In the genomic region with DNA sequence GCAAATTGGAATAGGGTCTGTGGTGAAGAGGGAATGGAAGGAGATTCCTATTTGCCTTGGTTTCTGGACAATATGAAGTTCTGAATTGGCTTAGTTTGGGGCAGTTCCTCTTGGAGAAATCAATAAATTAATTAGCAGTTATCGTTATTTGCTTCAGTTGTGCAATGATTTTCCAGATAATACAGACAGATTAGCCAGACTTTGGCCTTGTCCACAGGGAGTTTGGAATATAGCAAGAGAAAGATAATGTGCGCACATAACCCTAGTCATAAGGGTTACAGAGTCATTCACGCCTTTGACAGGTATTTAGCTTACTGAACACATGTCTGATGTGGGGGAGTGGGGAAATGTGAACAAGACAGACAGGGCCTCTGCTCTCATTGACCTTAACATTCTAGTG, we compare ENCODE assay signal across 9 cellular contexts.
DNase-seq lines count a peak whose midpoint lies in the region; ATAC-seq and TF ChIP-seq lines count a peak whose summit lies in the region.
"Had no signal": no experiment of that assay in that cellular context is flagged by ENCODE, and none has a peak within 500 bp of the region (broad histone marks: within the 10 kb centered on the region; RNA-seq: fewer than 3 reads in every experiment).

No MANE protein-coding gene starts in this region.

- peak overlapping the region; percentile 72 to 83 for H3K9ac ChIP-seq in mucosa of rectum (ENCODE audit: low read depth in 1 of 2, low read length in 2 of 2)

- H3K36me3 ChIP-seq in brain microvascular endothelial cell (replicated peaks) (no peaks in the 10 kb centered on the region), mucosa of rectum (ENCODE audit: control insufficient read depth in 2 of 2, insufficient read depth in 2 of 2, low read length in 2 of 2) (no peaks in the 10 kb centered on the region)

- H3K4me1 ChIP-seq in mucosa of rectum (ENCODE audit: control insufficient read depth in 2 of 2, insufficient read depth in 2 of 2, low read length in 2 of 2) = peaks cover 22 to 27% of the 10 kb centered on the region in 2 donors

- peak overlapping the region; percentile 84 for H3K27ac Mint-ChIP-seq in stimulated activated naive CD8-positive, alpha-beta T cell treated with anti-CD3 and anti-CD28 coated beads, Interleukin-15, Interleukin-2, amounts not matched to agents 100 ng/mL and 50 ng/mL, for 24 hours

- H3K4me3 ChIP-seq in brain microvascular endothelial cell (ENCODE audit: low read depth, low read length) = peak overlapping the region; percentile 83
- peak overlapping the region; percentile 89 to 91 for H3K4me3 ChIP-seq in mucosa of rectum (ENCODE audit: low read length in 2 of 2)

- no peak for TF ChIP-seq CTCF in brain microvascular endothelial cell (IDR thresholded peaks at IDR 0.05; ENCODE audit: low read depth, low read length, missing control alignments)

- no peaks in the 10 kb centered on the region for H3K27me3 ChIP-seq in brain microvascular endothelial cell (replicated peaks)
- no peaks in the 10 kb centered on the region for H3K27me3 ChIP-seq in mucosa of rectum (ENCODE audit: control insufficient read depth in 2 of 2, insufficient read depth in 2 of 2, low read length in 2 of 2)

- H3K27ac ChIP-seq in brain microvascular endothelial cell = no peak overlapping the region
- no peak overlapping the region for H3K27ac ChIP-seq in mucosa of rectum (ENCODE audit: low read depth in 2 of 2, low read length in 2 of 2)

- H3K4me3 Mint-ChIP-seq in stimulated activated naive CD8-positive, alpha-beta T cell treated with anti-CD3 and anti-CD28 coated beads, Interleukin-15, Interleukin-2, amounts not matched to agents 100 ng/mL and 50 ng/mL, for 24 hours = peak overlapping the region; percentile 92

- ATAC-seq in stimulated activated naive CD8-positive, alpha-beta T cell treated with anti-CD3 and anti-CD28 coated beads, Interleukin-15, Interleukin-2, amounts not matched to agents 100 U/mL and 50 U/mL, for 24 hours = no peak
- ATAC-seq in GM21367 (IDR thresholded peaks at IDR 0.05; ENCODE audit: unreplicated experiment) = no peak

- H3K4me1 Mint-ChIP-seq in stimulated activated naive CD8-positive, alpha-beta T cell treated with anti-CD3 and anti-CD28 coated beads, Interleukin-15, Interleukin-2, amounts not matched to agents 100 ng/mL and 50 ng/mL, for 24 hours (ENCODE audit: low read depth) = peaks cover 34% of the 10 kb centered on the region

- H3K9me3 Mint-ChIP-seq in stimulated activated naive CD8-positive, alpha-beta T cell treated with anti-CD3 and anti-CD28 coated beads, Interleukin-15, Interleukin-2, amounts not matched to agents 100 ng/mL and 50 ng/mL, for 24 hours = no peaks in the 10 kb centered on the region

- no peak for DNase-seq in stimulated activated naive CD8-positive, alpha-beta T cell treated with anti-CD3 and anti-CD28 coated beads, Interleukin-15, Interleukin-2, amounts not matched to agents 100 U/mL and 50 U/mL, for 24 hours
- no peak for DNase-seq in brain microvascular endothelial cell
- DNase-seq in NK-92 treated with Interleukin-12 subunit alpha and Interleukin-12 subunit beta, amount 100 ng/mL, for 24 hours (lab: John Stamatoyannopoulos, UW) = no peak
- DNase-seq in islet precursor cell = no peak
- no peak for DNase-seq in NCI-H1105 (lab: John Stamatoyannopoulos, UW)
- DNase-seq: amniotic stem cell had no signal

- in situ Hi-C loops in brain microvascular endothelial cell (cut with HindIII; ENCODE audit: low pct_ligation_motif_present, low sequenced_read_pairs) = no loop called here

- no peaks in the 10 kb centered on the region for H3K36me3 Mint-ChIP-seq in stimulated activated naive CD8-positive, alpha-beta T cell treated with anti-CD3 and anti-CD28 coated beads, Interleukin-15, Interleukin-2, amounts not matched to agents 100 ng/mL and 50 ng/mL, for 24 hours (ENCODE audit: low read depth)

- no peaks in the 10 kb centered on the region for H3K27me3 Mint-ChIP-seq in stimulated activated naive CD8-positive, alpha-beta T cell treated with anti-CD3 and anti-CD28 coated beads, Interleukin-15, Interleukin-2, amounts not matched to agents 100 ng/mL and 50 ng/mL, for 24 hours

- no peaks in the 10 kb centered on the region for H3K9me3 ChIP-seq in mucosa of rectum (ENCODE audit: control insufficient read depth in 2 of 2, low read length in 2 of 2)
